In the genomic region with DNA sequence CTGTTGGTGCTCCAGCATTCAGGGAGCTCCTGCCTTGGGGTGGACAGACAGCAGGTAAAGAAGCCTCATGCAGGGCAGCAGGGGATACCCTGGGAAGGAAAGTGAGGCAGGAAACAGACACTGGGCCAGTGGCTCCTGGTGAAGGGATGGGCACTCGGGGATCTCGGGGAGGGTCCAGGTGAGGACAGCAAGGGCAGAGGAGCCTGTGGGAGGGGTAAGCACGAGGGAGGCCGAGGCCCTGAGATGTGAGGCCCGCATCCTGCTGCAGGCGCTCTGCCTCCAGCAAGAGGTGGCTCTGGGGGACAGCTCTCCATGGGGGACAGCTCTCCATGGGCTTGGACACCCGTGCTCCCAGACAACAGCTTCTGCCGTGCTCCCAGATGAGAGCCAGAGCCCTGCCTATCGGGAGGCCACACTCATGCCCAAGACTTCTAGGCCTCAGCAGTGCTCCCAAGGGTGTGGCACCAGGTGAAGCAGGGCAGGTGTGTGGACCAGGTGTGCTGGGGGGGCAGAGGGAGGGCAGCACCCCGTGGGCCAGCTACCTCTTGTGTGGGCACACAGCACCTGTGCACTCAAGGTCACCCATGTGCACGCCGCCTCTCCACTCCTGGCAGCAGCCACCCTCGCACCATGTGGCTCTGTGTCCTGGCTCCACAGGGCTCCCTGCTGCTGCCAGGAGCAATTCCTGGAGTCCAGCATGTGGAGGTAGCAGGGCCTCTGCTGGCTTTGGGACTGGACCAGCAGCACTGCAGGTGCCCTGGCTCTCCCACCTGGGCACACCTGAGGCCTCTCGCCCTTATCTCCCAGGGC, we compare ENCODE assay signal across 14 cellular contexts.
DNase-seq lines count a peak whose midpoint lies in the region; ATAC-seq, FAIRE-seq and TF ChIP-seq lines count a peak whose summit lies in the region.
"Had no signal": no experiment of that assay in that cellular context is flagged by ENCODE, and none has a peak within 500 bp of the region (broad histone marks: within the 10 kb centered on the region; RNA-seq: fewer than 3 reads in every experiment).

No MANE protein-coding gene starts in this region.

- H3K4me1 Mint-ChIP-seq in activated naive CD4-positive, alpha-beta T cell treated with anti-CD3 and anti-CD28 coated beads, Interleukin-2, amount 50 U/mL, for 24 hours: peaks cover 53% of the 10 kb centered on the region
- H3K4me1 Mint-ChIP-seq in activated naive CD4-positive, alpha-beta T cell treated with anti-CD3 and anti-CD28 coated beads, Interleukin-2, amount 10 ng/mL, durations not matched to agents 7 days and 5 days: peaks cover 25% of the 10 kb centered on the region
- H3K4me1 Mint-ChIP-seq in GM23338: peaks cover 13% of the 10 kb centered on the region

- peak overlapping the region; percentile 38; the same call in 1 of the 2 replicates for H4K8ac ChIP-seq in H1 (ENCODE audit: extremely low read depth, insufficient read depth, low read length)

- H3K27me3 ChIP-seq in H1 (replicated peaks in 1 of 4; ENCODE audit: control insufficient read depth in 3 of 4, extremely low read depth in 1 of 4, insufficient read depth in 3 of 4, low read length in 3 of 4) (no peaks in the 10 kb centered on the region), stomach (peaks cover 0 to 4% (median 0%) of the 10 kb centered on the region in 3 donors), GM23338 (ENCODE audit: insufficient read depth) (no peaks in the 10 kb centered on the region)

- H3K23ac ChIP-seq in H1 (ENCODE audit: insufficient read length): no peak overlapping the region

- H4K20me1 ChIP-seq in H1 (replicated peaks in 1 of 2; ENCODE audit: control insufficient read depth in 1 of 2, insufficient read depth in 2 of 2, low read length in 2 of 2) (peaks cover 0 to 11% of the 10 kb centered on the region in 2 experiments), GM23338 (replicated peaks; ENCODE audit: insufficient read depth) (no peaks in the 10 kb centered on the region)

- peaks cover 18% of the 10 kb centered on the region; the same call in 1 of the 2 replicates for H3K23me2 ChIP-seq in H1 (ENCODE audit: low read depth, low read length)

- H3K18ac ChIP-seq in H1 (ENCODE audit: extremely low read depth, low read length): no peak overlapping the region; the same call in 1 of the 2 replicates

- CTCF ChIA-PET in activated naive CD4-positive, alpha-beta T cell treated with anti-CD3 and anti-CD28 coated beads, Interleukin-2, amount 10 ng/mL, durations not matched to agents 7 days and 5 days (lab: Charles Lee): interaction anchor here (1.1 to 2.6 kb wide), 3 partner anchors 13 to 213 kb away, joined by 3 to 13 read pairs (median 3); partner anchors contain the start of gene INSIG1
- CTCF ChIA-PET in RWPE1 (lab: Yijun Ruan, JAX) (interaction anchor here (0.6 to 0.7 kb wide), 2 partner anchors 14 to 15 kb away, joined by 3 read pairs; no protein-coding TSS in a partner anchor), H1 (lab: Charles Lee; ENCODE audit: partially characterized antibody) (interaction anchor here (0.9 to 1.7 kb wide), 6 partner anchors 10 to 98 kb away, joined by 3 to 5 read pairs (median 4); no protein-coding TSS in a partner anchor)

- no peak overlapping the region for H3K9ac ChIP-seq in H1 (replicated peaks in 1 of 4; ENCODE audit: extremely low read depth in 1 of 4, low read depth in 3 of 4, low read length in 3 of 4)

- intact Hi-C loops in stomach (cut with DNase I; ENCODE audit: low total_unique reads): no loop called here

- TF ChIP-seq POLR2A in H1 (IDR thresholded peaks at IDR 0.05; ENCODE audit: control extremely low read depth in 1 of 2, low read depth in 2 of 2, low read length in 2 of 2) (no peak), stomach (IDR thresholded peaks at IDR 0.05) (no peak)

- no peaks in the 10 kb centered on the region for H3F3A ChIP-seq in GM23338 (replicated peaks; ENCODE audit: low read depth)

- H3K4ac ChIP-seq in H1 (replicated peaks; ENCODE audit: insufficient read length, low read depth, low read length): no peak overlapping the region

- H4K91ac ChIP-seq in H1 (replicated peaks; ENCODE audit: insufficient read length, low read length): peak overlapping the region; percentile 20

- H2AFZ ChIP-seq in H1 (ENCODE audit: low read length) (no peak overlapping the region), GM23338 (no peak overlapping the region)

- H3K27me3 Mint-ChIP-seq in activated naive CD4-positive, alpha-beta T cell treated with anti-CD3 and anti-CD28 coated beads, Interleukin-2, amount 50 U/mL, for 24 hours: no peaks in the 10 kb centered on the region
- peaks cover 9% of the 10 kb centered on the region for H3K27me3 Mint-ChIP-seq in activated naive CD4-positive, alpha-beta T cell treated with anti-CD3 and anti-CD28 coated beads, Interleukin-2, amount 10 ng/mL, durations not matched to agents 7 days and 5 days
- peaks cover 4% of the 10 kb centered on the region for H3K27me3 Mint-ChIP-seq in GM23338 (ENCODE audit: insufficient read depth, low read depth, poor library complexity)

- H3K79me1 ChIP-seq in H1 (ENCODE audit: low read depth, low read length): no peaks in the 10 kb centered on the region

- H2BK5ac ChIP-seq in H1 (ENCODE audit: low read depth, low read length): 0 out of 2 replicates have a peak overlapping the region, but pooled peaks have one; percentile 35

- no peak overlapping the region for H3K4me3 Mint-ChIP-seq in activated naive CD4-positive, alpha-beta T cell treated with anti-CD3 and anti-CD28 coated beads, Interleukin-2, amount 50 U/mL, for 24 hours
- no peak overlapping the region for H3K4me3 Mint-ChIP-seq in activated naive CD4-positive, alpha-beta T cell treated with anti-CD3 and anti-CD28 coated beads, Interleukin-2, amount 10 ng/mL, durations not matched to agents 7 days and 5 days
- no peak overlapping the region for H3K4me3 Mint-ChIP-seq in GM23338

- H3K79me2 ChIP-seq in H1 (ENCODE audit: control insufficient read depth in 1 of 2, insufficient read depth in 2 of 2, low read length in 2 of 2): no peaks in the 10 kb centered on the region
- no peaks in the 10 kb centered on the region for H3K79me2 ChIP-seq in GM23338 (replicated peaks; ENCODE audit: insufficient read depth)

- H3K9me2 ChIP-seq in GM23338 (ENCODE audit: insufficient read depth): no peaks in the 10 kb centered on the region

- POLR2A ChIA-PET in RWPE1 (lab: Yijun Ruan, JAX; ENCODE audit: low non-redundant PET) (no interaction called here), H1 (lab: Charles Lee; ENCODE audit: partially characterized antibody) (no interaction called here)

- H3K4me1 ChIP-seq in H1 (replicated peaks in 1 of 4; ENCODE audit: control insufficient read depth in 3 of 4, insufficient read depth in 4 of 4, low read length in 3 of 4) (peaks cover 0 to 9% (median 5%) of the 10 kb centered on the region in 4 experiments; a peak in 2 of 7 replicates), stomach (peaks cover 0 to 10% (median 3%) of the 10 kb centered on the region in 4 donors), GM23338 (ENCODE audit: insufficient read depth) (no peaks in the 10 kb centered on the region)

- 93% methylated on average over 14 of the region's 14 CpGs; no CpG with 5 or more reads in 1 of the 2 experiments for WGBS in H1 (ENCODE audit: extremely low coverage in 1 of 2, insufficient coverage in 1 of 2, insufficient read length in 1 of 2, insufficient replicate concordance in 2 of 2, low coverage in 1 of 2, low lambda C conversion rate in 2 of 2, missing lambda C conversion rate in 1 of 2), 2 experiments
- WGBS in stomach, 5 donors: 76 to 90% (median 82%) methylated on average over 4 to 14 of the region's 14 CpGs

- H3K4me2 ChIP-seq in H1 (ENCODE audit: insufficient read depth in 1 of 2, low read depth in 2 of 2, low read length in 2 of 2) (no peak overlapping the region), GM23338 (no peak overlapping the region)

- no peak for FAIRE-seq in H1 (lab: Jason Lieb, UNC)
- FAIRE-seq: urothelium cell line had no signal

- H3K27ac Mint-ChIP-seq in activated naive CD4-positive, alpha-beta T cell treated with anti-CD3 and anti-CD28 coated beads, Interleukin-2, amount 50 U/mL, for 24 hours: peak overlapping the region; percentile 99
- no peak overlapping the region for H3K27ac Mint-ChIP-seq in activated naive CD4-positive, alpha-beta T cell treated with anti-CD3 and anti-CD28 coated beads, Interleukin-2, amount 10 ng/mL, durations not matched to agents 7 days and 5 days
- H3K27ac Mint-ChIP-seq in GM23338: no peak overlapping the region

- peaks cover 5% of the 10 kb centered on the region for H3K9me3 Mint-ChIP-seq in activated naive CD4-positive, alpha-beta T cell treated with anti-CD3 and anti-CD28 coated beads, Interleukin-2, amount 50 U/mL, for 24 hours
- H3K9me3 Mint-ChIP-seq in activated naive CD4-positive, alpha-beta T cell treated with anti-CD3 and anti-CD28 coated beads, Interleukin-2, amount 10 ng/mL, durations not matched to agents 7 days and 5 days: peaks cover 11% of the 10 kb centered on the region
- H3K9me3 Mint-ChIP-seq in GM23338: peaks cover 24% of the 10 kb centered on the region

- no peak overlapping the region for H3K14ac ChIP-seq in H1 (ENCODE audit: insufficient read length)

- no peak overlapping the region for H4K5ac ChIP-seq in H1 (ENCODE audit: insufficient read length, low read depth, low read length)

- peak overlapping the region; percentile 92; the same call in 1 of the 2 replicates for H2BK15ac ChIP-seq in H1 (ENCODE audit: low read length)

- no peak for ATAC-seq in GM23338
- no peak for ATAC-seq in GM21528 (IDR thresholded peaks at IDR 0.05; ENCODE audit: low FRiP score, unreplicated experiment)

- TF ChIP-seq EP300 in H1 (IDR thresholded peaks at IDR 0.05; ENCODE audit: borderline replicate concordance in 1 of 2, low read depth in 2 of 2, low read length in 2 of 2) (no peak), stomach (IDR thresholded peaks at IDR 0.05) (no peak)

- peaks cover 4 to 5% of the 10 kb centered on the region in 2 experiments; a peak in 1 of 4 replicates for H3K9me3 ChIP-seq in H1 (ENCODE audit: insufficient read depth in 2 of 2, low read depth in 1 of 2, low read length in 1 of 2)
- H3K9me3 ChIP-seq in stomach: no peaks in the 10 kb centered on the region

- H2AK5ac ChIP-seq in H1 (ENCODE audit: low read depth, low read length): no peak overlapping the region

- peak overlapping the region; percentile 85; the same call in 1 of the 2 replicates for H2BK12ac ChIP-seq in H1 (ENCODE audit: low read depth, low read length)

- peaks cover 5% of the 10 kb centered on the region for H3K36me3 Mint-ChIP-seq in activated naive CD4-positive, alpha-beta T cell treated with anti-CD3 and anti-CD28 coated beads, Interleukin-2, amount 50 U/mL, for 24 hours
- peaks cover 3% of the 10 kb centered on the region for H3K36me3 Mint-ChIP-seq in activated naive CD4-positive, alpha-beta T cell treated with anti-CD3 and anti-CD28 coated beads, Interleukin-2, amount 10 ng/mL, durations not matched to agents 7 days and 5 days
- H3K36me3 Mint-ChIP-seq in GM23338 (ENCODE audit: low read depth): peaks cover 8% of the 10 kb centered on the region; the same call in 1 of the 3 replicates

- no peak overlapping the region for H2BK20ac ChIP-seq in H1 (ENCODE audit: low read length)

- H3K27ac ChIP-seq in RWPE1 (peak overlapping the region; percentile 72), H1 (ENCODE audit: low read depth, low read length) (no peak overlapping the region), stomach (peak overlapping the region in 1 of 5 donors; percentile 82), GM23338 (ENCODE audit: low read depth) (no peak overlapping the region)

- no peaks in the 10 kb centered on the region; a peak in 1 of 8 replicates for H3K36me3 ChIP-seq in H1 (ENCODE audit: control insufficient read depth in 2 of 4, insufficient read depth in 4 of 4, low read length in 3 of 4)
- H3K36me3 ChIP-seq in stomach: no peaks in the 10 kb centered on the region
- H3K36me3 ChIP-seq in GM23338 (ENCODE audit: insufficient read depth): no peaks in the 10 kb centered on the region

- H3K56ac ChIP-seq in H1 (replicated peaks; ENCODE audit: insufficient read length, low read depth, low read length): no peak overlapping the region

- no peak for DNase-seq in activated naive CD4-positive, alpha-beta T cell treated with anti-CD3 and anti-CD28 coated beads, Interleukin-2, amount 10 ng/mL, durations not matched to agents 7 days and 5 days
- no peak for DNase-seq in RWPE1 (ENCODE audit: low spot score)
- no peak for DNase-seq in H1 (ENCODE audit: low read depth in 1 of 2, low spot score in 2 of 2)
- DNase-seq in stomach: peak; percentile 49
- no peak for DNase-seq in GM23338 (ENCODE audit: low spot score)
- no peak for DNase-seq in HT-29 (ENCODE audit: low spot score)
- DNase-seq: amygdala; DMS79; mammary epithelial cell; occipital lobe; stimulated activated CD8-positive, alpha-beta memory T cell treated with anti-CD3 and anti-CD28 coated beads, Interleukin-4, amount 100 ng/mL, for 48 hours had no signal

- no peak for TF ChIP-seq RAD21 in H1 (IDR thresholded peaks at IDR 0.05 in 1 of 2, conservative IDR thresholded peaks at IDR 0.05 in 1 of 2; ENCODE audit: low read depth in 2 of 2, low read length in 2 of 2)

- H2BK120ac ChIP-seq in H1 (replicated peaks; ENCODE audit: low read depth, low read length): no peak overlapping the region

- H3K4me3 ChIP-seq in H1 (ENCODE audit: extremely low read depth in 1 of 4, insufficient read depth in 2 of 4, low read depth in 3 of 4, low read length in 4 of 4) (no peak overlapping the region), stomach (no peak overlapping the region), GM23338 (no peak overlapping the region)

- no peak for TF ChIP-seq CTCF in RWPE1 (conservative IDR thresholded peaks at IDR 0.05; ENCODE audit: low read depth)
- TF ChIP-seq CTCF in H1 (IDR thresholded peaks at IDR 0.05; ENCODE audit: control extremely low read depth in 1 of 3, insufficient read depth in 1 of 3, low read depth in 1 of 3, low read length in 3 of 3): no peak
- TF ChIP-seq CTCF in stomach (IDR thresholded peaks at IDR 0.05): no peak
- no peak for TF ChIP-seq CTCF in GM23338 (conservative IDR thresholded peaks at IDR 0.05; ENCODE audit: low read depth in 2 of 2)
